ENCODE assay signal across 17 cellular contexts in the genomic region with DNA sequence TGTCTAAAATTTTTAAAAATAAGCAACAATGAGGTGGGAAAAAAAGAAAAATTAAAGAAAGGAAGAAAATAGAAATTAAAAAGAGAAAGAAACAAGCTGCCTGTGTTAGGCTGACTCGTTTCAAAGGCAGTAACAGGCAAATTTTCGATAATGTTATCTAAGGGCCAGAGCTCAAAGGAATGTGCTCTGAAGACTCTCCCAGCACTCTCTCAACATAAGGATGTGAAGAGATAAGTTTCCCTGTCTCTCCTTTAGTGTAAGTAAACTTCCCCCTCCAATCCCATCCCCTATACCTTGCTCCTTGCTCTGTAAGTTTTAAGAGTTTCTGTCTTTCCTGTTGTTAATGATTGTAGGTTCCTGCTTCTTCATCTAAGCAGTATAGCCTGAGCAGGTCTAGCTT.
"Had no signal": no experiment of that assay in that cellular context is flagged by ENCODE, and none has a peak within 500 bp of the region (broad histone marks: within the 10 kb centered on the region; RNA-seq: fewer than 3 reads in every experiment).

No MANE protein-coding gene starts in this region.

- ATAC-seq: activated naive CD4-positive, alpha-beta T cell treated with anti-CD3 and anti-CD28 coated beads, Interleukin-2, amount 50 U/mL, for 72 hours; left cardiac atrium; stimulated activated naive CD8-positive, alpha-beta T cell treated with anti-CD3 and anti-CD28 coated beads, Interleukin-15, Interleukin-2, amounts not matched to agents 100 U/mL and 50 U/mL, for 24 hours had no signal

- H3K27ac ChIP-seq: adrenal gland, tibial artery, VCaP had no signal

- H3K27ac Mint-ChIP-seq: activated naive CD4-positive, alpha-beta T cell treated with anti-CD3 and anti-CD28 coated beads, Interleukin-2, amount 50 U/mL, for 72 hours; nephron; T-helper 1 cell treated with Interleukin-12 subunit alpha and Interleukin-12 subunit beta and Interleukin-4 antibody, amounts not matched to agents 30 μg/mL and 1 μg/mL, for 36 hours had no signal

- DNase-seq: activated CD4-positive, alpha-beta T cell treated with anti-CD3 and anti-CD28 coated beads for 1 hour; activated CD4-positive, alpha-beta T cell treated with anti-CD3 and anti-CD28 coated beads, Interleukin-2, amount 50 U/mL, for 4 hours; activated gamma-delta T cell; adrenal gland; effector CD4-positive, alpha-beta T cell; left cardiac atrium; nucleus accumbens; stimulated activated CD4-positive, alpha-beta T cell treated with anti-CD3 and anti-CD28 coated beads, Interleukin-2, amount 100 ng/mL, for 24 hours; stimulated activated naive CD8-positive, alpha-beta T cell treated with anti-CD3 and anti-CD28 coated beads, Interleukin-15, Interleukin-2, amounts not matched to agents 100 U/mL and 50 U/mL, for 24 hours; substantia nigra; tibial artery had no signal

- FAIRE-seq: endothelial cell of umbilical vein, urothelium cell line had no signal

- H3K4me1 Mint-ChIP-seq: nephron had no signal

- H3K27me3 ChIP-seq: adrenal gland, tibial artery had no signal

- H3K4me3 ChIP-seq: adrenal gland, tibial artery had no signal

- H3K36me3 ChIP-seq: adrenal gland, tibial artery had no signal

- H3K9me3 ChIP-seq: adrenal gland, tibial artery had no signal

- H3K36me3 Mint-ChIP-seq: activated naive CD4-positive, alpha-beta T cell treated with anti-CD3 and anti-CD28 coated beads, Interleukin-2, amount 50 U/mL, for 72 hours had no signal

- H3K4me3 Mint-ChIP-seq: nephron; T-helper 1 cell treated with Interleukin-12 subunit alpha and Interleukin-12 subunit beta and Interleukin-4 antibody, amounts not matched to agents 30 μg/mL and 1 μg/mL, for 36 hours had no signal

- H3K9me3 Mint-ChIP-seq: activated naive CD4-positive, alpha-beta T cell treated with anti-CD3 and anti-CD28 coated beads, Interleukin-2, amount 50 U/mL, for 72 hours; nephron; T-helper 1 cell treated with Interleukin-12 subunit alpha and Interleukin-12 subunit beta and Interleukin-4 antibody, amounts not matched to agents 30 μg/mL and 1 μg/mL, for 36 hours had no signal

- H3K4me1 ChIP-seq: adrenal gland, tibial artery had no signal
